Comparison of ENCODE assay signal across 1 cellular context in genomic region chr21:44484498-44485253, GRCh38.
TF ChIP-seq lines count a peak whose summit lies in the region.

No MANE protein-coding gene starts in this region.

TF ChIP-seq in H1, 55 proteins besides CTCF, POLR2A, EP300 and RAD21:
- TF ChIP-seq HDAC2 (IDR thresholded peaks at IDR 0.05; ENCODE audit: borderline replicate concordance in 1 of 2, low read depth in 2 of 2, low read length in 2 of 2) = no peak
- TF ChIP-seq GTF2F1 (IDR thresholded peaks at IDR 0.05; ENCODE audit: borderline replicate concordance, low read depth, low read length) = 0 out of 2 replicates have a peak, but pooled peaks have one; percentile 4
- TF ChIP-seq SRF (IDR thresholded peaks at IDR 0.05; ENCODE audit: low read depth, low read length) = no peak
